Comparison of ENCODE assay signal across 20 cellular contexts in the genomic region with DNA sequence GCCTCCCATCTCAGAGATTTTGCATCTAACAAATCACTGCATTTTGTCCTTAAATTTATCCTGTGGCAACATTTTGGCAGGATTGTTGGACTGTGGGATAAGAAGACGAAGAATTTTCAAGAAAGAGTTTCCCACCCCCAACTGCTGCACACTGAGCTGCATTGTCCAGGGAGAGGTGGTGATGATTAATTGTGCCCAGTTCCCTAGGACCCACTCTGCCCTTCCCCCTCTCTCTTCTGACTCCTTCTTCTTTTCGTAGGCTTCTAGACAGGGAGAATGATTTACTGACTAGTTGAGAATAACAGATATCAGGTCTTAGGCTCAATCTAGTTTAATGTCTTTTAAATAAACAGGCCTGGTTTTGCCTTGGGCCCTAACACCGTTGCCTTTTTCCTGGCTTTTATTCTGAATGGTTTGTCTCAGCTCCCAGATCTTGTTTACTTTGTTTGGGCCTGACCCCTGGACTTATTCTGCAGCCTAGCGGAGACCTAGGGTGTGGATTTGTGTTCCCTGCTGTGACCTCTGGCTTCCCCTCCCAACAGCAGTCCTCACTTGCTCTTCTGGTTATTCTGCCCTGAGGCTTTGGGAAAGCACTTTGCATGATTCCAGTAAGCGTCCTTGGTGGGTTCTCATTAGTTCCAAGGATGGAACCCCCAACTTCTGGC.
DNase-seq lines count a peak whose midpoint lies in the region; TF ChIP-seq lines count a peak whose summit lies in the region.
"Had no signal": no experiment of that assay in that cellular context is flagged by ENCODE, and none has a peak within 500 bp of the region (broad histone marks: within the 10 kb centered on the region; RNA-seq: fewer than 3 reads in every experiment).

No MANE protein-coding gene starts in this region.

- H3K27ac ChIP-seq in HUES48 (ENCODE audit: low read depth, low read length) (peak overlapping the region; percentile 36), PC-9 (peak overlapping the region; percentile 33), adrenal gland (no peak overlapping the region)
- H3K27ac ChIP-seq: HL-60, KMS-11, neutrophil, right atrium auricular region, SK-N-MC had no signal

- BruUV-seq in PC-9 (replicated peaks; lab: Mats Ljungman, UMichigan) = no TSS peak

- peak overlapping the region; percentile 64 for H3K4me2 ChIP-seq in PC-9
- H3K4me2 ChIP-seq: KMS-11 had no signal

- peaks cover 22% of the 10 kb centered on the region for H3K4me1 Mint-ChIP-seq in progenitor cell of endocrine pancreas (ENCODE audit: low read depth)
- peaks cover 8% of the 10 kb centered on the region for H3K4me1 Mint-ChIP-seq in endothelial cell (ENCODE audit: unreplicated experiment)
- H3K4me1 Mint-ChIP-seq: CD8-positive, alpha-beta memory T cell; stimulated activated naive B cell treated with anti-CD40 and anti-IgM and Interleukin-4, amounts not matched to agents 10 μg/mL and 1 μg/mL and 100 μg/mL, for 72 hours had no signal

- peaks cover 24% of the 10 kb centered on the region for H3F3A ChIP-seq in PC-9 (ENCODE audit: insufficient read depth, low read depth)

- H3K9me3 Mint-ChIP-seq in progenitor cell of endocrine pancreas (ENCODE audit: low read depth) (peaks cover 20% of the 10 kb centered on the region), endothelial cell (ENCODE audit: unreplicated experiment) (no peaks in the 10 kb centered on the region)

- no peak overlapping the region; the same call in 1 of the 2 replicates for H3K4me3 ChIP-seq in HUES48 (ENCODE audit: low read depth, low read length)
- peak overlapping the region; percentile 6; the same call in 1 of the 2 replicates for H3K4me3 ChIP-seq in PC-9
- no peak overlapping the region for H3K4me3 ChIP-seq in adrenal gland
- H3K4me3 ChIP-seq: right atrium auricular region, SK-N-MC had no signal

- DNase-seq in PC-9 = peak; percentile 16 to 87
- peak; percentile 81 for DNase-seq in islet precursor cell
- DNase-seq in progenitor cell of endocrine pancreas (ENCODE audit: low spot score, unreplicated experiment) = no peak
- no peak for DNase-seq in dermis blood vessel endothelial cell
- DNase-seq in adrenal gland = no peak
- DNase-seq in endothelial cell (ENCODE audit: low spot score) = no peak
- DNase-seq: CD8-positive, alpha-beta memory T cell; DMS79 treated with DMSO at 0.1 percent for 48 hours; HFFc6; NCI-H1436 treated with DMSO at 0.1 percent for 48 hours; NCI-H2171 treated with DMSO at 0.1 percent for 48 hours; NCI-H82; stimulated activated naive B cell treated with anti-CD40 and anti-IgM and Interleukin-4, amounts not matched to agents 10 μg/mL and 1 μg/mL and 100 μg/mL, for 72 hours had no signal

- POLR2A ChIA-PET in PC-9 (lab: Charles Lee; ENCODE audit: unreplicated experiment) = no interaction called here

- no peak for TF ChIP-seq POLR2A in adrenal gland (IDR thresholded peaks at IDR 0.05)

- H3K36me3 ChIP-seq in HUES48 (ENCODE audit: control insufficient read depth, insufficient read depth, low read length) (no peaks in the 10 kb centered on the region), PC-9 (ENCODE audit: low read depth) (no peaks in the 10 kb centered on the region), adrenal gland (replicated peaks in 1 of 2) (no peaks in the 10 kb centered on the region)
- H3K36me3 ChIP-seq: neutrophil, right atrium auricular region had no signal

- H3K4me3 Mint-ChIP-seq in progenitor cell of endocrine pancreas (ENCODE audit: low read depth) (no peak overlapping the region), endothelial cell (ENCODE audit: unreplicated experiment) (no peak overlapping the region)
- H3K4me3 Mint-ChIP-seq: activated naive CD8-positive, alpha-beta T cell; CD8-positive, alpha-beta memory T cell; HFFc6; stimulated activated naive B cell treated with anti-CD40 and anti-IgM and Interleukin-4, amounts not matched to agents 10 μg/mL and 1 μg/mL and 100 μg/mL, for 72 hours had no signal

- intact Hi-C loops in PC-9 (cut with micrococcal nuclease; ENCODE audit: unreplicated experiment) = no loop called here
- intact Hi-C loops in adrenal gland (cut with DNase I) = no loop called here

- H3K9me3 ChIP-seq in HUES48 (ENCODE audit: control insufficient read depth, insufficient read depth, low read length) = no peaks in the 10 kb centered on the region
- H3K9me3 ChIP-seq in PC-9 (ENCODE audit: insufficient read depth, low read depth) = no peaks in the 10 kb centered on the region
- no peaks in the 10 kb centered on the region for H3K9me3 ChIP-seq in adrenal gland (replicated peaks in 1 of 3)
- H3K9me3 ChIP-seq: neutrophil, right atrium auricular region had no signal

- H3K27me3 ChIP-seq in HUES48 (ENCODE audit: control insufficient read depth, insufficient read depth, low read length) (no peaks in the 10 kb centered on the region), PC-9 (ENCODE audit: insufficient read depth, low read depth) (no peaks in the 10 kb centered on the region), adrenal gland (peaks cover 7% of the 10 kb centered on the region)
- H3K27me3 ChIP-seq: right atrium auricular region had no signal

- TF ChIP-seq CTCF in PC-9 (conservative IDR thresholded peaks at IDR 0.05) (peak; percentile 44; the same call in 1 of the 2 replicates), progenitor cell of endocrine pancreas (IDR thresholded peaks at IDR 0.05; ENCODE audit: unreplicated experiment) (no peak), adrenal gland (IDR thresholded peaks at IDR 0.05) (no peak), endothelial cell (IDR thresholded peaks at IDR 0.05; ENCODE audit: unreplicated experiment) (no peak)

- H3K9me2 ChIP-seq in PC-9 (ENCODE audit: insufficient read depth) = no peaks in the 10 kb centered on the region

- H3K27me3 Mint-ChIP-seq in progenitor cell of endocrine pancreas (no peaks in the 10 kb centered on the region), endothelial cell (ENCODE audit: unreplicated experiment) (peaks cover 3% of the 10 kb centered on the region)

- no peak overlapping the region; the same call in 1 of the 2 replicates for H3K9ac ChIP-seq in HUES48 (ENCODE audit: low read depth, low read length)
- H3K9ac ChIP-seq: KMS-11 had no signal

- H3K36me3 Mint-ChIP-seq in progenitor cell of endocrine pancreas (ENCODE audit: insufficient read depth) (peaks cover 3% of the 10 kb centered on the region), endothelial cell (ENCODE audit: low read depth, unreplicated experiment) (no peaks in the 10 kb centered on the region)
- H3K36me3 Mint-ChIP-seq: activated naive CD8-positive, alpha-beta T cell; stimulated activated naive B cell treated with anti-CD40 and anti-IgM and Interleukin-4, amounts not matched to agents 10 μg/mL and 1 μg/mL and 100 μg/mL, for 72 hours had no signal

- no peak overlapping the region for H2AFZ ChIP-seq in PC-9

- H3K79me2 ChIP-seq in PC-9 (ENCODE audit: low read depth) = no peaks in the 10 kb centered on the region

- H3K4me1 ChIP-seq in HUES48 (ENCODE audit: control insufficient read depth, insufficient read depth, low read length) (peaks cover 53% of the 10 kb centered on the region), PC-9 (replicated peaks; ENCODE audit: insufficient read depth) (peaks cover 40% of the 10 kb centered on the region), adrenal gland (replicated peaks in 1 of 2) (no peaks in the 10 kb centered on the region)
- H3K4me1 ChIP-seq: right atrium auricular region had no signal

- peak overlapping the region; percentile 62 for H3K27ac Mint-ChIP-seq in progenitor cell of endocrine pancreas
- no peak overlapping the region for H3K27ac Mint-ChIP-seq in endothelial cell (ENCODE audit: unreplicated experiment)
- H3K27ac Mint-ChIP-seq: activated naive CD8-positive, alpha-beta T cell; CD8-positive, alpha-beta memory T cell; HFFc6; stimulated activated naive B cell treated with anti-CD40 and anti-IgM and Interleukin-4, amounts not matched to agents 10 μg/mL and 1 μg/mL and 100 μg/mL, for 72 hours had no signal

- H4K20me1 ChIP-seq in PC-9 (ENCODE audit: insufficient read depth) = no peaks in the 10 kb centered on the region

- WGBS in adrenal gland, 4 donors = 33 to 40% (median 36%) methylated on average over 5 of the region's 5 CpGs

- CTCF ChIA-PET in PC-9 (lab: Charles Lee) = no interaction called here

Comparison
In these comparisons a context has a peak if more than half of its experiments do, and no peak if none do; other contexts are left out.
1. H3K27ac ChIP-seq: peak in HUES48 (single experiment) and PC-9 (single experiment); none in adrenal gland (0 of 5).
2. DNase-seq: peak in PC-9 (2 of 2) and islet precursor cell (single experiment); none in progenitor cell of endocrine pancreas (single experiment), dermis blood vessel endothelial cell (single experiment), adrenal gland (0 of 7) and endothelial cell (single experiment).